In genomic region chr3:118171236-118171852, GRCh38 we compare ENCODE assay signal across 22 cellular contexts.
"Had no signal": no experiment of that assay in that cellular context is flagged by ENCODE, and none has a peak within 500 bp of the region (broad histone marks: within the 10 kb centered on the region; RNA-seq: fewer than 3 reads in every experiment).

No MANE protein-coding gene starts in this region.

- DNase-seq: activated CD4-positive, alpha-beta T cell treated with anti-CD3 and anti-CD28 coated beads for 36 hours; activated CD4-positive, alpha-beta T cell treated with anti-CD3 and anti-CD28 coated beads, Interleukin-2, amount 10 ng/mL, durations not matched to agents 7 days and 5 days; activated CD4-positive, alpha-beta T cell treated with anti-CD3 and anti-CD28 coated beads, Interleukin-2, amount 50 U/mL, for 48 hours; activated CD8-positive, alpha-beta T cell treated with anti-CD3 and anti-CD28 coated beads, Interleukin-2, amount 10 ng/mL, durations not matched to agents 7 days and 5 days; activated effector memory CD4-positive, alpha-beta T cell treated with Interleukin-2 at 50 U/mL for 16 hours; activated naive CD4-positive, alpha-beta T cell treated with anti-CD3 and anti-CD28 coated beads, Interleukin-2, amount 10 ng/mL, durations not matched to agents 7 days and 5 days; activated naive CD8-positive, alpha-beta T cell treated with anti-CD3 and anti-CD28 coated beads, Interleukin-2, amount 50 U/mL, for 24 hours; activated T-cell treated with anti-CD3 and anti-CD28 coated beads, Interleukin-2, amount 50 U/mL, for 48 hours; aorta; brain microvascular endothelial cell; Karpas-422; KBM-7; NCI-H1105 treated with DMSO at 0.1 percent for 48 hours; NCI-H1436 treated with DMSO at 0.1 percent for 48 hours; NCI-H1694 treated with DMSO at 0.1 percent for 48 hours; NCI-H2029; NCI-H345; NCI-H524 treated with DMSO at 0.1 percent for 48 hours; SHP77 treated with DMSO at 0.1 percent for 48 hours; SK-N-SH had no signal

- ATAC-seq: activated CD4-positive, alpha-beta T cell treated with anti-CD3 and anti-CD28 coated beads for 36 hours; activated CD8-positive, alpha-beta T cell treated with anti-CD3 and anti-CD28 coated beads, Interleukin-2, amount 10 ng/mL, durations not matched to agents 7 days and 5 days; activated naive CD8-positive, alpha-beta T cell treated with anti-CD3 and anti-CD28 coated beads, Interleukin-2, amount 50 U/mL, for 24 hours; Panc1 had no signal

- H3K4me1 ChIP-seq: SJSA1 had no signal

- H3K36me3 ChIP-seq: brain microvascular endothelial cell, SJSA1 had no signal

- H3K27me3 ChIP-seq: brain microvascular endothelial cell, SJSA1 had no signal

- H3K4me3 ChIP-seq: SJSA1 had no signal

- H3K27ac ChIP-seq: brain microvascular endothelial cell, SJSA1 had no signal

- H3K9me3 ChIP-seq: SJSA1, SK-N-SH had no signal
